ENCODE assay signal across 14 cellular contexts in genomic region chr13:110249326-110249725, GRCh38. TPM values are rescaled to one million over a fixed set of nuclear protein-coding genes. Genes with fewer than 3 reads are reported as not detected.
DNase-seq lines count a peak whose midpoint lies in the region; ATAC-seq and TF ChIP-seq lines count a peak whose summit lies in the region.
"Had no signal": no experiment of that assay in that cellular context is flagged by ENCODE, and none has a peak within 500 bp of the region (broad histone marks: within the 10 kb centered on the region; RNA-seq: fewer than 3 reads in every experiment).

No MANE protein-coding gene starts in this region.

- H3K36me3 ChIP-seq in heart right ventricle (peaks cover 0 to 19% (median 0%) of the 10 kb centered on the region in 9 donors), fibroblast of lung (ENCODE audit: control insufficient read depth, insufficient read depth, low read length) (no peaks in the 10 kb centered on the region), prostate gland (no peaks in the 10 kb centered on the region), upper lobe of right lung (no peaks in the 10 kb centered on the region)
- H3K36me3 ChIP-seq: pancreas had no signal

- TF ChIP-seq POLR2A in prostate gland (IDR thresholded peaks at IDR 0.05): no peak

- no peak overlapping the region for H2AFZ ChIP-seq in fibroblast of lung (ENCODE audit: low read length)

- TF ChIP-seq CTCF in heart right ventricle (IDR thresholded peaks at IDR 0.05) (no peak), fibroblast of lung (conservative IDR thresholded peaks at IDR 0.05 in 1 of 2, IDR thresholded peaks at IDR 0.05 in 1 of 2; ENCODE audit: low read depth in 1 of 2, low read length in 2 of 2) (no peak), prostate gland (IDR thresholded peaks at IDR 0.05) (no peak), upper lobe of right lung (IDR thresholded peaks at IDR 0.05) (no peak)

- peaks cover 19% of the 10 kb centered on the region for H3K79me2 ChIP-seq in fibroblast of lung (ENCODE audit: control insufficient read depth, insufficient read depth, low read length)

- no peaks in the 10 kb centered on the region for H4K20me1 ChIP-seq in fibroblast of lung (ENCODE audit: control insufficient read depth, extremely low read depth, insufficient read depth, low read length)

- no peak overlapping the region for H3K9ac ChIP-seq in fibroblast of lung (ENCODE audit: insufficient read depth, low read length)

- 73 to 75% methylated on average over 13 of the region's 13 CpGs for WGBS in heart right ventricle, 2 donors
- 30% methylated on average over 13 of the region's 13 CpGs for WGBS in prostate gland

- H3K27me3 ChIP-seq in heart right ventricle: no peaks in the 10 kb centered on the region
- no peaks in the 10 kb centered on the region for H3K27me3 ChIP-seq in fibroblast of lung (ENCODE audit: control insufficient read depth, insufficient read depth, low read length)
- H3K27me3 ChIP-seq in prostate gland (replicated peaks; ENCODE audit: insufficient read depth): no peaks in the 10 kb centered on the region
- H3K27me3 ChIP-seq in upper lobe of right lung: no peaks in the 10 kb centered on the region
- H3K27me3 ChIP-seq: pancreas had no signal

- H3K27ac ChIP-seq in heart right ventricle (peak overlapping the region in 9 of 10 donors; percentile 63 to 88 (median 76)), fibroblast of lung (ENCODE audit: insufficient read depth, low read length) (peak overlapping the region; percentile 82), prostate gland (peak overlapping the region; percentile 62 to 65), upper lobe of right lung (peak overlapping the region; percentile 42)
- H3K27ac ChIP-seq: pancreas had no signal

- no peak overlapping the region for H3K4me2 ChIP-seq in fibroblast of lung (ENCODE audit: extremely low read depth, insufficient read depth, low read length)

- intact Hi-C loops in heart right ventricle (cut with DNase I): loop anchor here in 2 of 10 donors (5.0 to 10.0 kb wide), 2 partner anchors 55 to 163 kb away; partner anchors contain the start of genes COL4A1 (in 1 of the 2) and COL4A2 (in 1 of the 2)
- intact Hi-C loops in left cardiac atrium (cut with DNase I): loop anchor here in 1 of 2 donors (5.0 kb wide), 1 partner anchor 48 kb away; no protein-coding TSS in a partner anchor
- intact Hi-C loops in prostate gland (cut with DNase I): loop anchor here (5.0 kb wide), 2 partner anchors 43 to 163 kb away; no protein-coding TSS in a partner anchor
- intact Hi-C loops in upper lobe of right lung (cut with DNase I): no loop called here

- H3K4me3 ChIP-seq in heart right ventricle (no peak overlapping the region), fibroblast of lung (replicated peaks in 1 of 4; ENCODE audit: control extremely low read depth in 1 of 4, insufficient read depth in 1 of 4, low read depth in 3 of 4, low read length in 4 of 4) (no peak overlapping the region), prostate gland (no peak overlapping the region), upper lobe of right lung (no peak overlapping the region)
- H3K4me3 ChIP-seq: mucosa of descending colon, pancreas had no signal

- no peak for DNase-seq in heart right ventricle
- DNase-seq in left cardiac atrium: no peak
- DNase-seq in fibroblast of lung (ENCODE audit: low read depth in 2 of 2): no peak
- no peak for DNase-seq in prostate gland (ENCODE audit: low spot score)
- no peak for DNase-seq in upper lobe of right lung
- DNase-seq in DMS114 treated with DMSO at 0.1 percent for 48 hours (lab: John Stamatoyannopoulos, UW; ENCODE audit: unreplicated experiment): no peak
- DNase-seq: activated CD4-positive, alpha-beta T cell treated with anti-CD3 and anti-CD28 coated beads, Interleukin-2, amount 50 U/mL, for 1 hour; CD4-positive, CD25-positive, alpha-beta regulatory T cell; mucosa of descending colon; NCI-H2029; NCI-H510A treated with DMSO at 0.1 percent for 48 hours had no signal

- H3K9me3 ChIP-seq in heart right ventricle: no peaks in the 10 kb centered on the region
- no peaks in the 10 kb centered on the region for H3K9me3 ChIP-seq in fibroblast of lung (ENCODE audit: control insufficient read depth, insufficient read depth, low read depth, low read length)
- H3K9me3 ChIP-seq in prostate gland: no peaks in the 10 kb centered on the region
- H3K9me3 ChIP-seq in upper lobe of right lung: no peaks in the 10 kb centered on the region
- H3K9me3 ChIP-seq: mucosa of descending colon, pancreas had no signal

- ATAC-seq in heart right ventricle: no peak
- no peak for ATAC-seq in left cardiac atrium
- no peak for ATAC-seq in upper lobe of right lung
- no peak for ATAC-seq in HG03025 (IDR thresholded peaks at IDR 0.05; ENCODE audit: low FRiP score, unreplicated experiment)
- no peak for ATAC-seq in GM19455 (IDR thresholded peaks at IDR 0.05; ENCODE audit: unreplicated experiment)
- ATAC-seq: mucosa of descending colon had no signal

- H3K4me1 ChIP-seq in heart right ventricle: peaks cover 35 to 84% (median 68%) of the 10 kb centered on the region in 9 donors
- peaks cover 49% of the 10 kb centered on the region for H3K4me1 ChIP-seq in fibroblast of lung (ENCODE audit: control insufficient read depth, extremely low read depth, insufficient read depth, low read length)
- H3K4me1 ChIP-seq in prostate gland (replicated peaks): no peaks in the 10 kb centered on the region
- peaks cover 30% of the 10 kb centered on the region for H3K4me1 ChIP-seq in upper lobe of right lung

RNA-seq across cellular contexts. Expression of gene COL4A1, which starts 57.6 kb away (rescaled TPM):
- total RNA-seq in heart right ventricle: 100 to 1,000 TPM in 7 of 10 donors, 10 to 100 TPM in 3; 96.3 to 342 (median 147) TPM
- 100 to 1,000 TPM in 1 of 2 donors, 10 to 100 TPM in 1; 83.3 to 234 TPM for polyA plus RNA-seq in heart right ventricle
- 100 to 1,000 TPM; 210 to 456 TPM for total RNA-seq in left cardiac atrium
- total RNA-seq in fibroblast of lung: 34.0 and 57.5 TPM in 2 replicates
- 18.4 and 607 TPM in 2 replicates for polyA plus RNA-seq in fibroblast of lung
- polyA plus RNA-seq in fibroblast of lung (2012): 19.5 and 691 TPM in 2 replicates
- 30.9 and 567 TPM in 2 replicates for polyA minus RNA-seq in fibroblast of lung (ENCODE audit: low replicate concordance)
- 100 to 1,000 TPM in 1 of 2 donors, 10 to 100 TPM in 1; 37.3 to 132 TPM for total RNA-seq in prostate gland
- total RNA-seq in upper lobe of right lung: 242 TPM
- total RNA-seq: CD4-positive, CD25-positive, alpha-beta regulatory T cell had no signal
- polyA plus RNA-seq: CD4-positive, CD25-positive, alpha-beta regulatory T cell had no signal

RNA-seq across cellular contexts. Expression of gene COL4A2, which starts 57.8 kb away (rescaled TPM):
- total RNA-seq in heart right ventricle (100 to 1,000 TPM in 7 of 10 donors, 10 to 100 TPM in 3; 81.7 to 301 (median 128) TPM), left cardiac atrium (100 to 1,000 TPM; 176 to 384 TPM), fibroblast of lung (93.1 and 123 TPM in 2 replicates), prostate gland (100 to 1,000 TPM in 1 of 2 donors, 10 to 100 TPM in 1; 82.8 to 193 TPM), upper lobe of right lung (273 TPM)
- polyA plus RNA-seq in heart right ventricle (100 to 1,000 TPM; 111 to 265 TPM), fibroblast of lung (43.8 and 463 TPM in 2 replicates)
- 52.1 and 712 TPM in 2 replicates for polyA plus RNA-seq in fibroblast of lung (2012)
- 56.9 and 841 TPM in 2 replicates for polyA minus RNA-seq in fibroblast of lung (ENCODE audit: low replicate concordance)
- total RNA-seq: CD4-positive, CD25-positive, alpha-beta regulatory T cell had no signal
- polyA plus RNA-seq: CD4-positive, CD25-positive, alpha-beta regulatory T cell had no signal
